ENCODE assay signal across 1 cellular context in the genomic region with DNA sequence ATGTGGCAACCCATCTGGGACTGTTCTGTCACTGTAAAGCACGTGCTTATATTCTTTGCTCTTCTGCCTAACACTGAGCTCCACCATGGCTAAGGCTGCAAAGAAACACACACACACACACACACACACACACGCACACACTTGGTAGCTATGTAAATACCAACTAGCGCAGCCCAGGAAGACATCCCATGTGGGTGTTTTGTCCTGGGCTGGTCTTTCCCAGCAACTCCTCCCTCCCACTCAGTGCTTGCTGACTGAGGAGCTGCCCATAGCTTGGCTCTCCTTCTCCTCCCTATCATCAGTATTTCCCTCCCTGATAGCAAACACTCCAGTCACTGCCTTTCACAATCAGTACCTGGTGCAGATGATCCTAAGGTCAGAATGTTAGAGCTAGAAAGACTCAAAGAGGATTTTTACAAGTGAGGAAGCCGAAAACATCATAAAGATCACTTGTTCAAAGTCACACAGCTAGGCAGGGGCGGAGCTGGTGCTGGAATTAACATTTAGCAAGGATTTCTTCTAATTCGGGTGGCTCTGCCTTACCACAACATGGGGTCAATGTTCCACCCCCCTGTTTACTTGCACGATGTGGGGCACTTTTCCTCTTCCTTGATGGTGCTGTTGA.
TF ChIP-seq lines count a peak whose summit lies in the region.

No MANE protein-coding gene starts in this region.

TF ChIP-seq in HepG2, 621 proteins besides CTCF, POLR2A, EP300 and RAD21 (continued from another document and continues in another):
- TF ChIP-seq, protein P1, sequence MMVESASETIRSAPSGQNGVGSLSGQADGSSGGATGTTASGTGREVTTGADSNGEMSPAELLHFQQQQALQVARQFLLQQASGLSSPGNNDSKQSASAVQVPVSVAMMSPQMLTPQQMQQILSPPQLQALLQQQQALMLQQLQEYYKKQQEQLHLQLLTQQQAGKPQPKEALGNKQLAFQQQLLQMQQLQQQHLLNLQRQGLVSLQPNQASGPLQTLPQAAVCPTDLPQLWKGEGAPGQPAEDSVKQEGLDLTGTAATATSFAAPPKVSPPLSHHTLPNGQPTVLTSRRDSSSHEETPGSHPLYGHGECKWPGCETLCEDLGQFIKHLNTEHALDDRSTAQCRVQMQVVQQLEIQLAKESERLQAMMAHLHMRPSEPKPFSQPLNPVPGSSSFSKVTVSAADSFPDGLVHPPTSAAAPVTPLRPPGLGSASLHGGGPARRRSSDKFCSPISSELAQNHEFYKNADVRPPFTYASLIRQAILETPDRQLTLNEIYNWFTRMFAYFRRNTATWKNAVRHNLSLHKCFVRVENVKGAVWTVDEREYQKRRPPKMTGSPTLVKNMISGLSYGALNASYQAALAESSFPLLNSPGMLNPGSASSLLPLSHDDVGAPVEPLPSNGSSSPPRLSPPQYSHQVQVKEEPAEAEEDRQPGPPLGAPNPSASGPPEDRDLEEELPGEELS (CRISPR knock-in tag; IDR thresholded peaks at IDR 0.05), result peak; percentile 53; the same call in 1 of the 2 replicates
- no peak for TF ChIP-seq LCORL (IDR thresholded peaks at IDR 0.05)
- peak; percentile 59; the same call in 1 of the 2 replicates for TF ChIP-seq LCORL (CRISPR knock-in tag; IDR thresholded peaks at IDR 0.05)
- TF ChIP-seq, protein P2, sequence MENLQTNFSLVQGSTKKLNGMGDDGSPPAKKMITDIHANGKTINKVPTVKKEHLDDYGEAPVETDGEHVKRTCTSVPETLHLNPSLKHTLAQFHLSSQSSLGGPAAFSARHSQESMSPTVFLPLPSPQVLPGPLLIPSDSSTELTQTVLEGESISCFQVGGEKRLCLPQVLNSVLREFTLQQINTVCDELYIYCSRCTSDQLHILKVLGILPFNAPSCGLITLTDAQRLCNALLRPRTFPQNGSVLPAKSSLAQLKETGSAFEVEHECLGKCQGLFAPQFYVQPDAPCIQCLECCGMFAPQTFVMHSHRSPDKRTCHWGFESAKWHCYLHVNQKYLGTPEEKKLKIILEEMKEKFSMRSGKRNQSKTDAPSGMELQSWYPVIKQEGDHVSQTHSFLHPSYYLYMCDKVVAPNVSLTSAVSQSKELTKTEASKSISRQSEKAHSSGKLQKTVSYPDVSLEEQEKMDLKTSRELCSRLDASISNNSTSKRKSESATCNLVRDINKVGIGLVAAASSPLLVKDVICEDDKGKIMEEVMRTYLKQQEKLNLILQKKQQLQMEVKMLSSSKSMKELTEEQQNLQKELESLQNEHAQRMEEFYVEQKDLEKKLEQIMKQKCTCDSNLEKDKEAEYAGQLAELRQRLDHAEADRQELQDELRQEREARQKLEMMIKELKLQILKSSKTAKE (CRISPR knock-in tag; IDR thresholded peaks at IDR 0.05; ENCODE audit: borderline replicate concordance), result peak; percentile 53; the same call in 1 of the 2 replicates
- TF ChIP-seq SOX6 (IDR thresholded peaks at IDR 0.05), result no peak
- peak; percentile 65 for TF ChIP-seq SOX6 (CRISPR knock-in tag; IDR thresholded peaks at IDR 0.05)
- TF ChIP-seq, protein P3, sequence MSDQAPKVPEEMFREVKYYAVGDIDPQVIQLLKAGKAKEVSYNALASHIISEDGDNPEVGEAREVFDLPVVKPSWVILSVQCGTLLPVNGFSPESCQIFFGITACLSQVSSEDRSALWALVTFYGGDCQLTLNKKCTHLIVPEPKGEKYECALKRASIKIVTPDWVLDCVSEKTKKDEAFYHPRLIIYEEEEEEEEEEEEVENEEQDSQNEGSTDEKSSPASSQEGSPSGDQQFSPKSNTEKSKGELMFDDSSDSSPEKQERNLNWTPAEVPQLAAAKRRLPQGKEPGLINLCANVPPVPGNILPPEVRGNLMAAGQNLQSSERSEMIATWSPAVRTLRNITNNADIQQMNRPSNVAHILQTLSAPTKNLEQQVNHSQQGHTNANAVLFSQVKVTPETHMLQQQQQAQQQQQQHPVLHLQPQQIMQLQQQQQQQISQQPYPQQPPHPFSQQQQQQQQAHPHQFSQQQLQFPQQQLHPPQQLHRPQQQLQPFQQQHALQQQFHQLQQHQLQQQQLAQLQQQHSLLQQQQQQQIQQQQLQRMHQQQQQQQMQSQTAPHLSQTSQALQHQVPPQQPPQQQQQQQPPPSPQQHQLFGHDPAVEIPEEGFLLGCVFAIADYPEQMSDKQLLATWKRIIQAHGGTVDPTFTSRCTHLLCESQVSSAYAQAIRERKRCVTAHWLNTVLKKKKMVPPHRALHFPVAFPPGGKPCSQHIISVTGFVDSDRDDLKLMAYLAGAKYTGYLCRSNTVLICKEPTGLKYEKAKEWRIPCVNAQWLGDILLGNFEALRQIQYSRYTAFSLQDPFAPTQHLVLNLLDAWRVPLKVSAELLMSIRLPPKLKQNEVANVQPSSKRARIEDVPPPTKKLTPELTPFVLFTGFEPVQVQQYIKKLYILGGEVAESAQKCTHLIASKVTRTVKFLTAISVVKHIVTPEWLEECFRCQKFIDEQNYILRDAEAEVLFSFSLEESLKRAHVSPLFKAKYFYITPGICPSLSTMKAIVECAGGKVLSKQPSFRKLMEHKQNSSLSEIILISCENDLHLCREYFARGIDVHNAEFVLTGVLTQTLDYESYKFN (CRISPR knock-in tag; conservative IDR thresholded peaks at IDR 0.05), result peak; percentile 40; the same call in 1 of the 2 replicates
- TF ChIP-seq, protein P4, sequence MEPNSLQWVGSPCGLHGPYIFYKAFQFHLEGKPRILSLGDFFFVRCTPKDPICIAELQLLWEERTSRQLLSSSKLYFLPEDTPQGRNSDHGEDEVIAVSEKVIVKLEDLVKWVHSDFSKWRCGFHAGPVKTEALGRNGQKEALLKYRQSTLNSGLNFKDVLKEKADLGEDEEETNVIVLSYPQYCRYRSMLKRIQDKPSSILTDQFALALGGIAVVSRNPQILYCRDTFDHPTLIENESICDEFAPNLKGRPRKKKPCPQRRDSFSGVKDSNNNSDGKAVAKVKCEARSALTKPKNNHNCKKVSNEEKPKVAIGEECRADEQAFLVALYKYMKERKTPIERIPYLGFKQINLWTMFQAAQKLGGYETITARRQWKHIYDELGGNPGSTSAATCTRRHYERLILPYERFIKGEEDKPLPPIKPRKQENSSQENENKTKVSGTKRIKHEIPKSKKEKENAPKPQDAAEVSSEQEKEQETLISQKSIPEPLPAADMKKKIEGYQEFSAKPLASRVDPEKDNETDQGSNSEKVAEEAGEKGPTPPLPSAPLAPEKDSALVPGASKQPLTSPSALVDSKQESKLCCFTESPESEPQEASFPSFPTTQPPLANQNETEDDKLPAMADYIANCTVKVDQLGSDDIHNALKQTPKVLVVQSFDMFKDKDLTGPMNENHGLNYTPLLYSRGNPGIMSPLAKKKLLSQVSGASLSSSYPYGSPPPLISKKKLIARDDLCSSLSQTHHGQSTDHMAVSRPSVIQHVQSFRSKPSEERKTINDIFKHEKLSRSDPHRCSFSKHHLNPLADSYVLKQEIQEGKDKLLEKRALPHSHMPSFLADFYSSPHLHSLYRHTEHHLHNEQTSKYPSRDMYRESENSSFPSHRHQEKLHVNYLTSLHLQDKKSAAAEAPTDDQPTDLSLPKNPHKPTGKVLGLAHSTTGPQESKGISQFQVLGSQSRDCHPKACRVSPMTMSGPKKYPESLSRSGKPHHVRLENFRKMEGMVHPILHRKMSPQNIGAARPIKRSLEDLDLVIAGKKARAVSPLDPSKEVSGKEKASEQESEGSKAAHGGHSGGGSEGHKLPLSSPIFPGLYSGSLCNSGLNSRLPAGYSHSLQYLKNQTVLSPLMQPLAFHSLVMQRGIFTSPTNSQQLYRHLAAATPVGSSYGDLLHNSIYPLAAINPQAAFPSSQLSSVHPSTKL (CRISPR knock-in tag; IDR thresholded peaks at IDR 0.05), result peak; percentile 50; the same call in 1 of the 2 replicates
- no peak for TF ChIP-seq ZFP41 (CRISPR knock-in tag; IDR thresholded peaks at IDR 0.05; ENCODE audit: borderline replicate concordance)
- peak; percentile 15; the same call in 1 of the 2 replicates for TF ChIP-seq HNF4A (CRISPR knock-in tag; IDR thresholded peaks at IDR 0.05)
- TF ChIP-seq ZNF292 (CRISPR knock-in tag; IDR thresholded peaks at IDR 0.05; ENCODE audit: borderline replicate concordance, low read depth), result peak; percentile 73; the same call in 1 of the 2 replicates
- TF ChIP-seq GATAD2A (CRISPR knock-in tag; IDR thresholded peaks at IDR 0.05), result 0 out of 2 replicates have a peak, but pooled peaks have one; percentile 38
- peak; percentile 74; the same call in 1 of the 2 replicates for TF ChIP-seq PHF21A (CRISPR knock-in tag; IDR thresholded peaks at IDR 0.05)
- peak; percentile 58; the same call in 1 of the 2 replicates for TF ChIP-seq SALL2 (CRISPR knock-in tag; IDR thresholded peaks at IDR 0.05)
- TF ChIP-seq ZNF121 (CRISPR knock-in tag; IDR thresholded peaks at IDR 0.05), result no peak
- TF ChIP-seq, protein P5, sequence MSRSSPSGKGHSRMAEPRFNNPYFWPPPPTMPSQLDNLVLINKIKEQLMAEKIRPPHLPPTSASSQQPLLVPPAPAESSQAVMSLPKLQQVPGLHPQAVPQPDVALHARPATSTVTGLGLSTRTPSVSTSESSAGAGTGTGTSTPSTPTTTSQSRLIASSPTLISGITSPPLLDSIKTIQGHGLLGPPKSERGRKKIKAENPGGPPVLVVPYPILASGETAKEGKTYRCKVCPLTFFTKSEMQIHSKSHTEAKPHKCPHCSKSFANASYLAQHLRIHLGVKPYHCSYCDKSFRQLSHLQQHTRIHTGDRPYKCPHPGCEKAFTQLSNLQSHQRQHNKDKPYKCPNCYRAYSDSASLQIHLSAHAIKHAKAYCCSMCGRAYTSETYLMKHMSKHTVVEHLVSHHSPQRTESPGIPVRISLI (CRISPR knock-in tag; IDR thresholded peaks at IDR 0.05; ENCODE audit: borderline replicate concordance), result peak; percentile 41; the same call in 1 of the 2 replicates
- TF ChIP-seq, protein P6, sequence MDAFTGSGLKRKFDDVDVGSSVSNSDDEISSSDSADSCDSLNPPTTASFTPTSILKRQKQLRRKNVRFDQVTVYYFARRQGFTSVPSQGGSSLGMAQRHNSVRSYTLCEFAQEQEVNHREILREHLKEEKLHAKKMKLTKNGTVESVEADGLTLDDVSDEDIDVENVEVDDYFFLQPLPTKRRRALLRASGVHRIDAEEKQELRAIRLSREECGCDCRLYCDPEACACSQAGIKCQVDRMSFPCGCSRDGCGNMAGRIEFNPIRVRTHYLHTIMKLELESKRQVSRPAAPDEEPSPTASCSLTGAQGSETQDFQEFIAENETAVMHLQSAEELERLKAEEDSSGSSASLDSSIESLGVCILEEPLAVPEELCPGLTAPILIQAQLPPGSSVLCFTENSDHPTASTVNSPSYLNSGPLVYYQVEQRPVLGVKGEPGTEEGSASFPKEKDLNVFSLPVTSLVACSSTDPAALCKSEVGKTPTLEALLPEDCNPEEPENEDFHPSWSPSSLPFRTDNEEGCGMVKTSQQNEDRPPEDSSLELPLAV (CRISPR knock-in tag; conservative IDR thresholded peaks at IDR 0.05; ENCODE audit: low read depth), result no peak
- TF ChIP-seq, protein P7, sequence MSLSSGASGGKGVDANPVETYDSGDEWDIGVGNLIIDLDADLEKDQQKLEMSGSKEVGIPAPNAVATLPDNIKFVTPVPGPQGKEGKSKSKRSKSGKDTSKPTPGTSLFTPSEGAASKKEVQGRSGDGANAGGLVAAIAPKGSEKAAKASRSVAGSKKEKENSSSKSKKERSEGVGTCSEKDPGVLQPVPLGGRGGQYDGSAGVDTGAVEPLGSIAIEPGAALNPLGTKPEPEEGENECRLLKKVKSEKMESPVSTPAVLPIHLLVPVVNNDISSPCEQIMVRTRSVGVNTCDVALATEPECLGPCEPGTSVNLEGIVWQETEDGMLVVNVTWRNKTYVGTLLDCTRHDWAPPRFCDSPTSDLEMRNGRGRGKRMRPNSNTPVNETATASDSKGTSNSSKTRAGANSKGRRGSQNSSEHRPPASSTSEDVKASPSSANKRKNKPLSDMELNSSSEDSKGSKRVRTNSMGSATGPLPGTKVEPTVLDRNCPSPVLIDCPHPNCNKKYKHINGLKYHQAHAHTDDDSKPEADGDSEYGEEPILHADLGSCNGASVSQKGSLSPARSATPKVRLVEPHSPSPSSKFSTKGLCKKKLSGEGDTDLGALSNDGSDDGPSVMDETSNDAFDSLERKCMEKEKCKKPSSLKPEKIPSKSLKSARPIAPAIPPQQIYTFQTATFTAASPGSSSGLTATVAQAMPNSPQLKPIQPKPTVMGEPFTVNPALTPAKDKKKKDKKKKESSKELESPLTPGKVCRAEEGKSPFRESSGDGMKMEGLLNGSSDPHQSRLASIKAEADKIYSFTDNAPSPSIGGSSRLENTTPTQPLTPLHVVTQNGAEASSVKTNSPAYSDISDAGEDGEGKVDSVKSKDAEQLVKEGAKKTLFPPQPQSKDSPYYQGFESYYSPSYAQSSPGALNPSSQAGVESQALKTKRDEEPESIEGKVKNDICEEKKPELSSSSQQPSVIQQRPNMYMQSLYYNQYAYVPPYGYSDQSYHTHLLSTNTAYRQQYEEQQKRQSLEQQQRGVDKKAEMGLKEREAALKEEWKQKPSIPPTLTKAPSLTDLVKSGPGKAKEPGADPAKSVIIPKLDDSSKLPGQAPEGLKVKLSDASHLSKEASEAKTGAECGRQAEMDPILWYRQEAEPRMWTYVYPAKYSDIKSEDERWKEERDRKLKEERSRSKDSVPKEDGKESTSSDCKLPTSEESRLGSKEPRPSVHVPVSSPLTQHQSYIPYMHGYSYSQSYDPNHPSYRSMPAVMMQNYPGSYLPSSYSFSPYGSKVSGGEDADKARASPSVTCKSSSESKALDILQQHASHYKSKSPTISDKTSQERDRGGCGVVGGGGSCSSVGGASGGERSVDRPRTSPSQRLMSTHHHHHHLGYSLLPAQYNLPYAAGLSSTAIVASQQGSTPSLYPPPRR (CRISPR knock-in tag; IDR thresholded peaks at IDR 0.05; ENCODE audit: borderline replicate concordance), result peak; percentile 32; the same call in 1 of the 2 replicates
- peak; percentile 11; the same call in 1 of the 2 replicates for TF ChIP-seq SP5 (CRISPR knock-in tag; IDR thresholded peaks at IDR 0.05; ENCODE audit: borderline replicate concordance, low read depth)
- TF ChIP-seq KDM5B (CRISPR knock-in tag; IDR thresholded peaks at IDR 0.05; ENCODE audit: borderline replicate concordance), result no peak
- peak; percentile 74 for TF ChIP-seq XRCC5 (optimal IDR thresholded peaks at IDR 0.05; ENCODE audit: low read length)
- TF ChIP-seq, protein P8, sequence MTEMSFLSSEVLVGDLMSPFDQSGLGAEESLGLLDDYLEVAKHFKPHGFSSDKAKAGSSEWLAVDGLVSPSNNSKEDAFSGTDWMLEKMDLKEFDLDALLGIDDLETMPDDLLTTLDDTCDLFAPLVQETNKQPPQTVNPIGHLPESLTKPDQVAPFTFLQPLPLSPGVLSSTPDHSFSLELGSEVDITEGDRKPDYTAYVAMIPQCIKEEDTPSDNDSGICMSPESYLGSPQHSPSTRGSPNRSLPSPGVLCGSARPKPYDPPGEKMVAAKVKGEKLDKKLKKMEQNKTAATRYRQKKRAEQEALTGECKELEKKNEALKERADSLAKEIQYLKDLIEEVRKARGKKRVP (CRISPR knock-in tag; IDR thresholded peaks at IDR 0.05), result 0 out of 4 replicates have a peak, but pooled peaks of 1 of the 2 experiments have one; percentile 33
- TF ChIP-seq JARID2 (CRISPR knock-in tag; IDR thresholded peaks at IDR 0.05; ENCODE audit: insufficient replicate concordance), result no peak
- TF ChIP-seq GABPB1 (CRISPR knock-in tag; IDR thresholded peaks at IDR 0.05), result 0 out of 2 replicates have a peak, but pooled peaks have one; percentile 18
- no peak for TF ChIP-seq FOXA1 (IDR thresholded peaks at IDR 0.05)
- TF ChIP-seq FOXA1 (CRISPR knock-in tag; IDR thresholded peaks at IDR 0.05), result peak; percentile 93
- peak; percentile 40; the same call in 1 of the 2 replicates for TF ChIP-seq HMG20A (CRISPR knock-in tag; IDR thresholded peaks at IDR 0.05; ENCODE audit: borderline replicate concordance)
- TF ChIP-seq ZMYM4 (CRISPR knock-in tag; IDR thresholded peaks at IDR 0.05), result peak; percentile 76
- TF ChIP-seq RXRB (CRISPR knock-in tag; IDR thresholded peaks at IDR 0.05; ENCODE audit: borderline replicate concordance), result no peak
